Comparison of ENCODE assay signal across 11 cellular contexts in genomic region chr12:52210186-52210924, GRCh38. TPM values are rescaled to one million over a fixed set of nuclear protein-coding genes. Genes with fewer than 3 reads are reported as not detected.
DNase-seq lines count a peak whose midpoint lies in the region; ATAC-seq lines count a peak whose summit lies in the region.
"Had no signal": no experiment of that assay in that cellular context is flagged by ENCODE, and none has a peak within 500 bp of the region (broad histone marks: within the 10 kb centered on the region; RNA-seq: fewer than 3 reads in every experiment).

No MANE protein-coding gene starts in this region.

- ATAC-seq in GM18498 (IDR thresholded peaks at IDR 0.05; ENCODE audit: unreplicated experiment) (no peak), GM21360 (IDR thresholded peaks at IDR 0.05; ENCODE audit: unreplicated experiment) (no peak)

- DNase-seq in GM03348 (ENCODE audit: low spot score), result peak; percentile 64
- peak; percentile 57 for DNase-seq in RPMI7951 (ENCODE audit: low read depth)
- peak; percentile 67 for DNase-seq in fibroblast of gingiva (ENCODE audit: low read depth)
- DNase-seq in renal cortical epithelial cell (ENCODE audit: low read depth), result peak; percentile 82
- no peak for DNase-seq in activated CD4-positive, alpha-beta T cell treated with anti-CD3 and anti-CD28 coated beads, Interleukin-2, amount 50 U/mL, for 1 hour
- no peak for DNase-seq in middle frontal gyrus (ENCODE audit: extremely low spot score, low spot score)
- DNase-seq: Caco-2, OCI-M1 had no signal

RNA-seq across cellular contexts. Expression of gene KRT80, which starts 18.5 kb away (rescaled TPM):
- total RNA-seq in RPMI7951 (2014; rRNA removed; shearing (Covaris generic)), result 1.3 and 2.1 TPM in 2 replicates
- 26.3 and 27.3 TPM in 2 replicates for total RNA-seq in renal cortical epithelial cell

RNA-seq across cellular contexts. Expression of gene KRT7, which starts 22.7 kb away (rescaled TPM):
- total RNA-seq in RPMI7951 (2014; rRNA removed; shearing (Covaris generic)), result 0.68 and 2.3 TPM in 2 replicates
- total RNA-seq in renal cortical epithelial cell, result 124 and 2,408 TPM in 2 replicates
- total RNA-seq: temporal lobe had no signal

Comparison
In these comparisons a context has a peak if more than half of its experiments do, and no peak if none do; other contexts are left out.
1. DNase-seq: peak in GM03348 (single experiment), RPMI7951 (single experiment), fibroblast of gingiva (single experiment) and renal cortical epithelial cell (single experiment); none in activated CD4-positive, alpha-beta T cell treated with anti-CD3 and anti-CD28 coated beads, Interleukin-2, amount 50 U/mL, for 1 hour (single experiment) and middle frontal gyrus (single experiment).
2. RNA of gene KRT7, which starts 22.7 kb away (total RNA-seq): 124 to 2,408 TPM in renal cortical epithelial cell; 0.68 to 2.3 TPM in RPMI7951; every median in the first group is over 10 times any median in the second.